Comparison of ENCODE assay signal across 1 cellular context in the genomic region with DNA sequence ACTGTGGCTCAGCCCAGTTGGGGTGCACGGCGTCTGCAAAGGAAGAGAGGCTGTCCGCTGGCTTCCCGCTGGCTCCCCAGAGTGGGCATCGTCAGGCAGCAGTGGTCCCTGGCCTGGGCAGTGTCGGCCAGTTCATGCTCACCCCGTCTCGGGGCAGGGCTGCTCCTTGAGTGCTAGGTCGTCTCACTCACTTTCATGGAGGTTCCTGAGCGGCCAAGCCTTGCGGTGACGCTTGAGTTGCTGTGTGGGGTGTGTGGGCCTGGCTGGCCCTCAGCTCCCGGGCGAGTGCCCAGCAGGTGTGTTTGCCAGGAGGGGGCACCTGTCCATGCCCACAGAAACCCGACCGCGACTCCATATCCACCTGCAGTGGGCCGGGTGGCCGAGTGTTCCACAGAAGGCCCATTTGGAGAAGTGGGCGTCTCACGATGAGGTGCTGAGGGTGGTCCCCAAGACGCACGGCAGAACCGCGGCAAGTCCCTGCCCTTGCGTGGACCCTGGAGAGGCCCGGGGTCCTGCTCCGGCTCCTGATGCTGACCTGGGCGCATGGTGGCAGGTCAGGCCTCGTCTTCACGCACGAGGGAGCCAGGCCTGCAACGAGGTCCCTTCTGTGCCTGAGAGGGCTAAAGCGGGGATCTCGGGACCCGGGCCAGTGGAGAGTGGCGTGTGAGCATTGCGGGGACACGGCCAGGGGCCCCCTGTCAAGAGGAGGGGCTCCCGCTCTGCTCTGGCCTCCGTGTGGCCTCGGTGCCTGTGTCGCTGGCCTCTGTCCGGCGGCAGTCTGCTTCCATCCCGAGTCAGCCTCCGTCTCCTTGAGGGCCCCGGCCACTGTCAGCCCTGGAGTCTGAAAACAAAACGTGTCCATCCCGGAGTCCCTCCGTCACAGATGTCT.
TF ChIP-seq lines count a peak whose summit lies in the region.

No MANE protein-coding gene starts in this region.

TF ChIP-seq in GM23338, 12 proteins besides CTCF, POLR2A, EP300 and RAD21:
- no peak for TF ChIP-seq ZNF114 (CRISPR knock-in tag; IDR thresholded peaks at IDR 0.05)
- no peak for TF ChIP-seq JUNB (IDR thresholded peaks at IDR 0.05; ENCODE audit: unreplicated experiment)
- TF ChIP-seq EZH2phosphoT487 (IDR thresholded peaks at IDR 0.05; ENCODE audit: unreplicated experiment): no peak
- TF ChIP-seq ZNF462 (CRISPR knock-in tag; IDR thresholded peaks at IDR 0.05): no peak
- TF ChIP-seq EZH2 (IDR thresholded peaks at IDR 0.05; ENCODE audit: low read depth, unreplicated experiment): no peak
- no peak for TF ChIP-seq ZNF331 (CRISPR knock-in tag; IDR thresholded peaks at IDR 0.05; ENCODE audit: low read depth)
- TF ChIP-seq NANOG (IDR thresholded peaks at IDR 0.05; ENCODE audit: borderline replicate concordance): no peak
- no peak for TF ChIP-seq STAT1 (IDR thresholded peaks at IDR 0.05; ENCODE audit: unreplicated experiment)
- TF ChIP-seq REST (IDR thresholded peaks at IDR 0.05; ENCODE audit: unreplicated experiment): no peak
- TF ChIP-seq, protein P1, sequence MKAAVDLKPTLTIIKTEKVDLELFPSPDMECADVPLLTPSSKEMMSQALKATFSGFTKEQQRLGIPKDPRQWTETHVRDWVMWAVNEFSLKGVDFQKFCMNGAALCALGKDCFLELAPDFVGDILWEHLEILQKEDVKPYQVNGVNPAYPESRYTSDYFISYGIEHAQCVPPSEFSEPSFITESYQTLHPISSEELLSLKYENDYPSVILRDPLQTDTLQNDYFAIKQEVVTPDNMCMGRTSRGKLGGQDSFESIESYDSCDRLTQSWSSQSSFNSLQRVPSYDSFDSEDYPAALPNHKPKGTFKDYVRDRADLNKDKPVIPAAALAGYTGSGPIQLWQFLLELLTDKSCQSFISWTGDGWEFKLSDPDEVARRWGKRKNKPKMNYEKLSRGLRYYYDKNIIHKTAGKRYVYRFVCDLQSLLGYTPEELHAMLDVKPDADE (IDR thresholded peaks at IDR 0.05): no peak
- TF ChIP-seq POLR2AphosphoS5 (IDR thresholded peaks at IDR 0.05; ENCODE audit: low read depth): no peak
- no peak for TF ChIP-seq CREB1 (CRISPR knock-in tag; IDR thresholded peaks at IDR 0.05; ENCODE audit: low read depth)
